Comparison of ENCODE assay signal across 1 cellular context in genomic region chr11:130069684-130070108, GRCh38.
TF ChIP-seq lines count a peak whose summit lies in the region.

Gene APLP2 (plus strand): TSS chr11:130069894. CDS start chr11:130069978, 84 bp downstream.

TF ChIP-seq in WTC11, 78 proteins besides CTCF, POLR2A, EP300 and RAD21 (continued from another document):
- TF ChIP-seq HMGXB4 (CRISPR knock-in tag; IDR thresholded peaks at IDR 0.05) (peak; percentile 45; the same call in 1 of the 2 replicates), GTF2I (CRISPR knock-in tag; conservative IDR thresholded peaks at IDR 0.05) (no peak), TCF7 (CRISPR knock-in tag; IDR thresholded peaks at IDR 0.05; ENCODE audit: low read depth) (no peak), FOXP4 (CRISPR knock-in tag; IDR thresholded peaks at IDR 0.05) (0 out of 2 replicates have a peak, but pooled peaks have one; percentile 57), TEAD4 (CRISPR knock-in tag; IDR thresholded peaks at IDR 0.05) (0 out of 2 replicates have a peak, but pooled peaks have one; percentile 34), ARID4B (CRISPR knock-in tag; IDR thresholded peaks at IDR 0.05; ENCODE audit: borderline replicate concordance) (0 out of 2 replicates have a peak, but pooled peaks have one; percentile 71), SMAD4 (CRISPR knock-in tag; IDR thresholded peaks at IDR 0.05) (no peak), ESRRA (CRISPR knock-in tag; IDR thresholded peaks at IDR 0.05; ENCODE audit: borderline replicate concordance) (no peak), TP53 (CRISPR knock-in tag; IDR thresholded peaks at IDR 0.05) (peak; percentile 34; the same call in 1 of the 2 replicates), NFYB (CRISPR knock-in tag; conservative IDR thresholded peaks at IDR 0.05; ENCODE audit: low read depth) (peak; percentile 46; the same call in 1 of the 2 replicates), NR3C1 (CRISPR knock-in tag; conservative IDR thresholded peaks at IDR 0.05; ENCODE audit: low read depth) (0 out of 2 replicates have a peak, but pooled peaks have one; percentile 69), TEAD1 (CRISPR knock-in tag; IDR thresholded peaks at IDR 0.05) (peak; percentile 56; the same call in 1 of the 2 replicates)
